ENCODE assay signal across 18 cellular contexts in the genomic region with DNA sequence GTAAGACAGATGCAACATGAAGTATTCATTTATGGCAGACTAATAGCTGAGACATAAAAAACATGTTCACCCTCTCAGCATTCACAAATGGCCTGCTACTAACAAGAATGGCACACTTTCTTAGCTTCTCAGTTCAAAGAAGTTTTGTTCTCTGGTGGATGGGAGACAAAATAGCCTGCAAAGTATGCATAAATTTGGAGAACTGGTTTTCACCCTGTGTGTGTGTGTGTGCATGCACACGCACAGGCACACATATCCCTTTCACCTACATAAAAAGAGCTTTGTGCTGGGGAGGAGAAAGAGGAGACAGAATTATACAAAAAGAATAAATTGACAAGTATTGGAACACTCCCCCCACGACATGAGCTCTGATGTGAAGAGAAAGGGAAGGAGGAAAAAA. TPM values are rescaled to one million over a fixed set of nuclear protein-coding genes. Genes with fewer than 3 reads are reported as not detected.
DNase-seq lines count a peak whose midpoint lies in the region; TF ChIP-seq lines count a peak whose summit lies in the region.
"Had no signal": no experiment of that assay in that cellular context is flagged by ENCODE, and none has a peak within 500 bp of the region (broad histone marks: within the 10 kb centered on the region; RNA-seq: fewer than 3 reads in every experiment).

No MANE protein-coding gene starts in this region.

- H4K8ac ChIP-seq in trophoblast cell (ENCODE audit: low read depth, low read length) = no peak overlapping the region

- no peaks in the 10 kb centered on the region for H3F3A ChIP-seq in PC-9 (ENCODE audit: insufficient read depth, low read depth)

- H3K79me2 ChIP-seq in PC-9 (ENCODE audit: low read depth) (no peaks in the 10 kb centered on the region), trophoblast cell (ENCODE audit: control insufficient read depth, insufficient read depth, low read length, poor library complexity) (no peaks in the 10 kb centered on the region)

- H3K4me1 ChIP-seq in PC-9 (replicated peaks; ENCODE audit: insufficient read depth) (peaks cover 8% of the 10 kb centered on the region; the same call in 1 of the 2 replicates), trophoblast cell (ENCODE audit: control insufficient read depth in 1 of 2, insufficient read depth in 2 of 2, low read length in 2 of 2) (peaks cover 3 to 8% of the 10 kb centered on the region in 2 experiments), A673 (ENCODE audit: insufficient read depth, low read length, poor library complexity, severe bottlenecking) (no peaks in the 10 kb centered on the region)
- H3K4me1 ChIP-seq: A549 had no signal

- H3K9ac ChIP-seq in trophoblast cell (ENCODE audit: low read length) = no peak overlapping the region

- CTCF ChIA-PET in PC-9 (lab: Charles Lee) = no interaction called here
- CTCF ChIA-PET in A673 (lab: Charles Lee) = no interaction called here

- H3K23ac ChIP-seq in trophoblast cell (ENCODE audit: low read length) = no peak overlapping the region

- no peak overlapping the region for H2BK120ac ChIP-seq in trophoblast cell (ENCODE audit: insufficient read depth, low read length, poor library complexity)

- no peak overlapping the region for H3K14ac ChIP-seq in trophoblast cell (ENCODE audit: low read length)

- peaks cover 12% of the 10 kb centered on the region for H3K9me3 Mint-ChIP-seq in mesothelial cell of epicardium
- H3K9me3 Mint-ChIP-seq: GM23338, H9, HFFc6 had no signal

- H3K4me3 ChIP-seq in PC-9 = no peak overlapping the region
- no peak overlapping the region for H3K4me3 ChIP-seq in trophoblast cell (ENCODE audit: low read depth, low read length)
- H3K4me3 ChIP-seq in A673 (ENCODE audit: low read depth, low read length, poor library complexity, severe bottlenecking) = no peak overlapping the region
- H3K4me3 ChIP-seq: A549, GM23338 had no signal

- no peak overlapping the region for H2BK5ac ChIP-seq in trophoblast cell (ENCODE audit: low read depth, low read length, poor library complexity)

- H3K36me3 Mint-ChIP-seq in mesothelial cell of epicardium = no peaks in the 10 kb centered on the region
- H3K36me3 Mint-ChIP-seq: CD4-positive, alpha-beta memory T cell had no signal

- H3K27me3 ChIP-seq in PC-9 (ENCODE audit: insufficient read depth, low read depth) = no peaks in the 10 kb centered on the region; the same call in 1 of the 2 replicates
- H3K27me3 ChIP-seq in trophoblast cell (ENCODE audit: insufficient read depth, low read length) = no peaks in the 10 kb centered on the region
- no peaks in the 10 kb centered on the region for H3K27me3 ChIP-seq in A673 (replicated peaks; ENCODE audit: insufficient read depth, low read depth, low read length, poor library complexity)

- POLR2A ChIA-PET in PC-9 (lab: Charles Lee; ENCODE audit: unreplicated experiment) = no interaction called here
- POLR2A ChIA-PET in A673 (lab: Charles Lee; ENCODE audit: low non-redundant PET) = no interaction called here

- no peak overlapping the region for H4K12ac ChIP-seq in trophoblast cell (ENCODE audit: low read depth, low read length)

- TF ChIP-seq CTCF in PC-9 (conservative IDR thresholded peaks at IDR 0.05) = no peak
- no peak for TF ChIP-seq CTCF in mesothelial cell of epicardium (IDR thresholded peaks at IDR 0.05; ENCODE audit: unreplicated experiment)
- TF ChIP-seq CTCF in A673 (conservative IDR thresholded peaks at IDR 0.05; ENCODE audit: low read depth, low read length) = no peak

- no peak overlapping the region for H2BK12ac ChIP-seq in trophoblast cell (ENCODE audit: low read length)

- H3K4me2 ChIP-seq in PC-9 (0 out of 2 replicates have a peak overlapping the region, but pooled peaks have one; percentile 8), trophoblast cell (ENCODE audit: low read length) (peak overlapping the region; percentile 5)
- H3K4me2 ChIP-seq: A549, GM23338 had no signal

- intact Hi-C loops in PC-9 (cut with micrococcal nuclease; ENCODE audit: unreplicated experiment) = no loop called here
- intact Hi-C loops in A673 (cut with micrococcal nuclease; ENCODE audit: unreplicated experiment) = no loop called here

- BruUV-seq in PC-9 (replicated peaks; lab: Mats Ljungman, UMichigan) (no TSS peak), A673 (replicated peaks; lab: Mats Ljungman, UMichigan) (no TSS peak)

- no peak overlapping the region for H3K4me3 Mint-ChIP-seq in mesothelial cell of epicardium
- H3K4me3 Mint-ChIP-seq: CD4-positive, alpha-beta memory T cell; GM23338; H9; HFFc6 had no signal

- peaks cover 51% of the 10 kb centered on the region for H3K4me1 Mint-ChIP-seq in mesothelial cell of epicardium
- H3K4me1 Mint-ChIP-seq: CD4-positive, alpha-beta memory T cell; GM23338 had no signal

- no peak overlapping the region for H3K18ac ChIP-seq in trophoblast cell (ENCODE audit: low read length)

- no peaks in the 10 kb centered on the region for H3K27me3 Mint-ChIP-seq in mesothelial cell of epicardium (ENCODE audit: low read depth)

- peak overlapping the region; percentile 20 for H4K91ac ChIP-seq in trophoblast cell (ENCODE audit: low read depth, low read length)

- H3K27ac ChIP-seq in PC-9 (no peak overlapping the region), trophoblast cell (ENCODE audit: low read depth, low read length) (no peak overlapping the region), A673 (ENCODE audit: low read depth, low read length, poor library complexity, severe bottlenecking) (no peak overlapping the region)
- H3K27ac ChIP-seq: A549 had no signal

- H3K9me3 ChIP-seq in PC-9 (ENCODE audit: insufficient read depth, low read depth) = no peaks in the 10 kb centered on the region
- no peaks in the 10 kb centered on the region for H3K9me3 ChIP-seq in trophoblast cell (ENCODE audit: insufficient read depth, low read depth, low read length)
- H3K9me3 ChIP-seq in A673 (ENCODE audit: low read depth, low read length, poor library complexity, severe bottlenecking) = no peaks in the 10 kb centered on the region
- H3K9me3 ChIP-seq: A549 had no signal

- H4K20me1 ChIP-seq in PC-9 (ENCODE audit: insufficient read depth) = no peaks in the 10 kb centered on the region

- H3K4ac ChIP-seq in trophoblast cell (ENCODE audit: low read depth, low read length) = no peak overlapping the region

- H3K79me1 ChIP-seq in trophoblast cell (ENCODE audit: low read length) = peaks cover 2% of the 10 kb centered on the region

- no peak overlapping the region for H2AFZ ChIP-seq in PC-9
- H2AFZ ChIP-seq in trophoblast cell (ENCODE audit: insufficient read depth, low read length, poor library complexity) = no peak overlapping the region
- H2AFZ ChIP-seq: GM23338 had no signal

- DNase-seq in PC-9 (no peak), mesothelial cell of epicardium (ENCODE audit: low spot score in 2 of 2, unreplicated experiment in 2 of 2) (no peak), trophoblast cell (peak; percentile 15 to 70), NCI-H2196 treated with DMSO at 0.1 percent for 48 hours (lab: John Stamatoyannopoulos, UW; ENCODE audit: unreplicated experiment) (no peak), A673 (ENCODE audit: low spot score) (no peak)
- no peak for DNase-seq in stimulated activated CD4-positive, alpha-beta T cell treated with anti-CD3 and anti-CD28 coated beads, Interleukin-15, amount 100 ng/mL, for 24 hours
- DNase-seq: 8988T; C1 segment of cervical spinal cord; Calu3; CD4-positive, alpha-beta memory T cell; COR-L47; DMS53; DMS79 treated with DMSO at 0.1 percent for 48 hours; GF-D8; H9; HFFc6 had no signal

- WGBS in trophoblast cell (ENCODE audit: extremely low coverage, insufficient coverage, insufficient read length) = no CpG with 5 or more reads among the region's 2 CpGs

- no peaks in the 10 kb centered on the region for H3K9me2 ChIP-seq in PC-9 (ENCODE audit: insufficient read depth)

- H2AK5ac ChIP-seq in trophoblast cell (ENCODE audit: low read length) = no peak overlapping the region

- no peaks in the 10 kb centered on the region for H3K36me3 ChIP-seq in PC-9 (ENCODE audit: low read depth)
- no peaks in the 10 kb centered on the region for H3K36me3 ChIP-seq in trophoblast cell (ENCODE audit: control insufficient read depth in 1 of 2, insufficient read depth in 2 of 2, low read length in 2 of 2)
- H3K36me3 ChIP-seq in A673 (ENCODE audit: insufficient read depth, low read length, poor library complexity, severe bottlenecking) = no peaks in the 10 kb centered on the region

- peak overlapping the region; percentile 48 for H3K27ac Mint-ChIP-seq in mesothelial cell of epicardium
- H3K27ac Mint-ChIP-seq: CD4-positive, alpha-beta memory T cell; GM23338; H9; HFFc6 had no signal

RNA-seq across cellular contexts. Expression of a gene that starts 26.6 kb away (rescaled TPM):
- total RNA-seq in PC-9 (2021) (74.6 and 93.7 TPM in 2 replicates), mesothelial cell of epicardium (93.1 to 103 TPM (median 100 TPM) in 3 replicates), A673 (2021) (47.8 and 48.9 TPM in 2 replicates)
- polyA plus RNA-seq in trophoblast cell (2013) = 52.2 and 52.9 TPM in 2 replicates

Comparison
In these comparisons a context has a peak if more than half of its experiments do, and no peak if none do; other contexts are left out.
1. DNase-seq: peak in trophoblast cell (2 of 2); none in PC-9 (0 of 2), mesothelial cell of epicardium (0 of 2), NCI-H2196 treated with DMSO at 0.1 percent for 48 hours (single experiment), stimulated activated CD4-positive, alpha-beta T cell treated with anti-CD3 and anti-CD28 coated beads, Interleukin-15, amount 100 ng/mL, for 24 hours (single experiment) and A673 (single experiment).